13 cellular contexts compared by ENCODE assay signal in the genomic region with DNA sequence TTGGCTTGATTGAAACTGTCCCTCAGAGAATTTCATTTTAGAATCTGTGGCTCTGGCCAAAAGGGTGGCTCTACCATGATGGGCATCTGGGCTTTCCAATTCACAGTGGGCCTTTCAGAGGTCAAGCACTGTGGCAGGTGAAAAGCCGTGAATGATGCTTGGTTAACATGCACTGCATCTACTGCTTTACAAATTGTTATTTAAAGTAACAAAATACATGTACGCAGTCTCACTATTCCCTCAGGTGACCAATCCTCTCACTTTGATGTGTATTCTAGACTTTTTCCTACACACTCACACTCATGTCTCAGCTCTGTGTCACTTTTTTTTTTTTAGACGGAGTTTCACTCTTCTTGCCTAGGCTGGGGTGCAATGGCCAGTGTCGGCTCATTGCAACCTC.
DNase-seq lines count a peak whose midpoint lies in the region; ATAC-seq and TF ChIP-seq lines count a peak whose summit lies in the region.
"Had no signal": no experiment of that assay in that cellular context is flagged by ENCODE, and none has a peak within 500 bp of the region (broad histone marks: within the 10 kb centered on the region; RNA-seq: fewer than 3 reads in every experiment).

No MANE protein-coding gene starts in this region.

- H3K27me3 ChIP-seq in SJCRH30 (no peaks in the 10 kb centered on the region), Caco-2 (replicated peaks; ENCODE audit: control insufficient read depth, insufficient read depth, low read length) (no peaks in the 10 kb centered on the region)

- H3K4me1 ChIP-seq in SJCRH30 (peaks cover 63% of the 10 kb centered on the region), Caco-2 (peaks cover 13% of the 10 kb centered on the region)

- intact Hi-C loops in Caco-2 (cut with micrococcal nuclease; ENCODE audit: unreplicated experiment): no loop called here

- no peaks in the 10 kb centered on the region for H3K9me3 Mint-ChIP-seq in stimulated activated memory B cell treated with anti-CD40 and anti-IgM and Interleukin-4, amounts not matched to agents 10 μg/mL and 1 μg/mL and 100 μg/mL, for 72 hours
- no peaks in the 10 kb centered on the region for H3K9me3 Mint-ChIP-seq in Caco-2 (ENCODE audit: unreplicated experiment)
- H3K9me3 Mint-ChIP-seq: T-helper 1 cell treated with Interleukin-12 subunit alpha and Interleukin-12 subunit beta and Interleukin-4 antibody, amounts not matched to agents 30 μg/mL and 1 μg/mL, for 36 hours had no signal

- H3K4me3 ChIP-seq in GM12865 (ENCODE audit: low read depth, low read length) (peak overlapping the region; percentile 66), SJCRH30 (0 out of 2 replicates have a peak overlapping the region, but pooled peaks have one; percentile 5), Caco-2 (ENCODE audit: low read depth, low read length) (no peak overlapping the region)

- no peaks in the 10 kb centered on the region for H3K36me3 ChIP-seq in SJCRH30
- no peaks in the 10 kb centered on the region for H3K36me3 ChIP-seq in Caco-2 (ENCODE audit: control insufficient read depth, insufficient read depth, low read length)

- peaks cover 89% of the 10 kb centered on the region for H3K4me1 Mint-ChIP-seq in stimulated activated memory B cell treated with anti-CD40 and anti-IgM and Interleukin-4, amounts not matched to agents 10 μg/mL and 1 μg/mL and 100 μg/mL, for 72 hours
- H3K4me1 Mint-ChIP-seq in Caco-2 (ENCODE audit: low read depth, unreplicated experiment): peaks cover 26% of the 10 kb centered on the region

- H3K27me3 Mint-ChIP-seq in stimulated activated memory B cell treated with anti-CD40 and anti-IgM and Interleukin-4, amounts not matched to agents 10 μg/mL and 1 μg/mL and 100 μg/mL, for 72 hours: no peaks in the 10 kb centered on the region
- H3K27me3 Mint-ChIP-seq in Caco-2 (ENCODE audit: insufficient read depth, unreplicated experiment): no peaks in the 10 kb centered on the region

- H3K4me3 Mint-ChIP-seq in stimulated activated memory B cell treated with anti-CD40 and anti-IgM and Interleukin-4, amounts not matched to agents 10 μg/mL and 1 μg/mL and 100 μg/mL, for 72 hours: peak overlapping the region; percentile 62
- no peak overlapping the region for H3K4me3 Mint-ChIP-seq in Caco-2 (ENCODE audit: unreplicated experiment)
- H3K4me3 Mint-ChIP-seq: T-helper 1 cell treated with Interleukin-12 subunit alpha and Interleukin-12 subunit beta and Interleukin-4 antibody, amounts not matched to agents 30 μg/mL and 1 μg/mL, for 36 hours had no signal

- H3K36me3 Mint-ChIP-seq in stimulated activated memory B cell treated with anti-CD40 and anti-IgM and Interleukin-4, amounts not matched to agents 10 μg/mL and 1 μg/mL and 100 μg/mL, for 72 hours: peaks cover 47% of the 10 kb centered on the region
- no peaks in the 10 kb centered on the region for H3K36me3 Mint-ChIP-seq in Caco-2 (ENCODE audit: insufficient read depth, unreplicated experiment)

- ATAC-seq in HG02885 (IDR thresholded peaks at IDR 0.05; ENCODE audit: poor library complexity, unreplicated experiment): peak; percentile 26
- ATAC-seq in stimulated activated memory B cell treated with anti-CD40 and anti-IgM and Interleukin-4, amounts not matched to agents 10 μg/mL and 1 μg/mL and 100 μg/mL, for 72 hours: no peak
- ATAC-seq: Panc1 had no signal

- H3K9me3 ChIP-seq in SJCRH30 (replicated peaks) (no peaks in the 10 kb centered on the region), Caco-2 (no peaks in the 10 kb centered on the region)

- CTCF ChIA-PET in Caco-2 (lab: Charles Lee): no interaction called here

- no TSS peak for BruUV-seq in Caco-2 (replicated peaks; lab: Mats Ljungman, UMichigan)

- POLR2A ChIA-PET in Caco-2 (lab: Charles Lee): no interaction called here

- peak overlapping the region; percentile 91 for H3K27ac Mint-ChIP-seq in stimulated activated memory B cell treated with anti-CD40 and anti-IgM and Interleukin-4, amounts not matched to agents 10 μg/mL and 1 μg/mL and 100 μg/mL, for 72 hours
- no peak overlapping the region for H3K27ac Mint-ChIP-seq in Caco-2 (ENCODE audit: unreplicated experiment)
- H3K27ac Mint-ChIP-seq: T-helper 1 cell treated with Interleukin-12 subunit alpha and Interleukin-12 subunit beta and Interleukin-4 antibody, amounts not matched to agents 30 μg/mL and 1 μg/mL, for 36 hours had no signal

- DNase-seq in GM12865 (ENCODE audit: low read depth) (peak; percentile 75), SJCRH30 (no peak), Caco-2 (no peak), DMS79 (lab: John Stamatoyannopoulos, UW) (no peak), DMS53 treated with DMSO at 0.1 percent for 48 hours (lab: John Stamatoyannopoulos, UW; ENCODE audit: unreplicated experiment) (no peak)
- DNase-seq: HCEC 1CT, NCI-H226, NCI-H526 treated with DMSO at 0.1 percent for 48 hours had no signal

- peak overlapping the region; percentile 99 for H3K27ac ChIP-seq in SJCRH30
- H3K27ac ChIP-seq: C4-2B had no signal

- TF ChIP-seq CTCF in GM12865 (IDR thresholded peaks at IDR 0.05; ENCODE audit: insufficient read depth, low read depth, low read length, missing control alignments): no peak
- TF ChIP-seq CTCF in Caco-2 (IDR thresholded peaks at IDR 0.05; ENCODE audit: insufficient read depth in 1 of 2, low read depth in 1 of 2, low read length in 1 of 2, severe bottlenecking in 1 of 2, unreplicated experiment in 1 of 2): no peak
